In the genomic region with DNA sequence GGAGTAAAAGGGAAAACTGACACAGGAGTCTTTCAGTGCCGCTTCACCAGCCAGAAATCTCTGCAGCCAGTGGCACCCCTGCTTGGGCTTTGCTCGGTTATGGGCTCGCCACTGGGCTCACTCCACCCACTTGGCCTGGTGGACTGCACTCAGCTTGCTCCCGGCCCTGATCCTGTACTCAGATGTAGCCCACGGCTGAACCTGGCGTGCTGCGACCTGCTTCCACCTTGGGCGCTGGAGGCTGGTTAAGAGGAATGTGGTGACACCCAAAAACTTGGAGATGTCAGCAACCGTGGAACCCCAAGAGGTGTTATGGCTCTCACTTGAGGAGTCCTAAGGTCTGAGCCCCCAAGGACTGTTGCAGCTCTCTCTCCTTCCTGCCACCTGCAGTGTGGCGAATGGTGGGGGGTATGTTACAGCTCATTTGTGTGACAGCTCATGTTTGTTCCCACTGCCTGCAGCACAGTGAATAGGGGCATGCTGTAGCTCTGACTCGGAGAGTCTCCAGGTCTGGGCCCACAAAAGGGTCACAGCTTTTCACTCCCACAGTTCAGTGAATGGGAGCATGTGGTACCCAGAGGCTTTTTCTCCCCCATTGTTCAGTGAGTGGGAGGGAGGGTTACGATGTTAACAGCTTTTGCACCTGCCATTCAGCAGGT, we compare ENCODE assay signal across 20 cellular contexts.
A peak's percentile ranks its signal among the peaks of the same experiment; 100 is the strongest.
DNase-seq lines count a peak whose midpoint lies in the region; ATAC-seq and TF ChIP-seq lines count a peak whose summit lies in the region.
"Had no signal": no experiment of that assay in that cellular context is flagged by ENCODE, and none has a peak within 500 bp of the region (broad histone marks: within the 10 kb centered on the region; RNA-seq: fewer than 3 reads in every experiment).

No MANE protein-coding gene starts in this region.

- H3K79me1 ChIP-seq in neuronal stem cell (ENCODE audit: low read depth, low read length) = no peaks in the 10 kb centered on the region

- no peak overlapping the region for H2BK120ac ChIP-seq in neuronal stem cell (ENCODE audit: low read depth, low read length)

- no peaks in the 10 kb centered on the region for H3K36me3 ChIP-seq in neuronal stem cell (replicated peaks in 1 of 2; ENCODE audit: control insufficient read depth in 2 of 2, insufficient read depth in 2 of 2, low read length in 2 of 2)

- intact Hi-C loops in left ventricle myocardium superior (cut with micrococcal nuclease) (no loop called here), cardiac septum (cut with DNase I) (no loop called here)

- TF ChIP-seq CTCF in chondrocyte (IDR thresholded peaks at IDR 0.05) = no peak

- H2BK15ac ChIP-seq in neuronal stem cell (ENCODE audit: low read length) = peak overlapping the region; percentile 45

- H2AK5ac ChIP-seq in neuronal stem cell (ENCODE audit: low read depth, low read length) = peak overlapping the region; percentile 14

- H2BK5ac ChIP-seq in neuronal stem cell (ENCODE audit: low read length) = no peak overlapping the region

- H3K27me3 ChIP-seq in neuronal stem cell (ENCODE audit: control insufficient read depth in 3 of 3, insufficient read depth in 3 of 3, low read depth in 1 of 3, low read length in 3 of 3) = no peaks in the 10 kb centered on the region

- H3K9ac ChIP-seq in neuronal stem cell (ENCODE audit: low read depth, low read length, poor library complexity) = no peak overlapping the region
- H3K9ac ChIP-seq: SK-N-SH had no signal

- no peak overlapping the region for H4K91ac ChIP-seq in neuronal stem cell (ENCODE audit: low read depth, low read length, poor library complexity)

- WGBS in neuronal stem cell (ENCODE audit: extremely low coverage in 2 of 2, insufficient read length in 2 of 2, insufficient replicate concordance in 1 of 2), 2 donors = no CpG with 5 or more reads among the region's 12 CpGs

- no peaks in the 10 kb centered on the region for H3K4me1 Mint-ChIP-seq in chondrocyte (ENCODE audit: low read depth)
- H3K4me1 Mint-ChIP-seq: CD8-positive, alpha-beta memory T cell had no signal

- H3K23ac ChIP-seq in neuronal stem cell (ENCODE audit: low read depth, low read length, poor library complexity) = peak overlapping the region; percentile 34

- no peak for ATAC-seq in left ventricle myocardium superior
- ATAC-seq in HG03571 (IDR thresholded peaks at IDR 0.05; ENCODE audit: unreplicated experiment) = no peak

- H4K8ac ChIP-seq in neuronal stem cell (ENCODE audit: low read depth, low read length) = peak overlapping the region; percentile 93

- H3K27ac Mint-ChIP-seq in chondrocyte (ENCODE audit: unreplicated experiment) = no peak overlapping the region
- H3K27ac Mint-ChIP-seq: CD8-positive, alpha-beta memory T cell had no signal

- no peak overlapping the region for H3K14ac ChIP-seq in neuronal stem cell (ENCODE audit: low read length)

- peaks cover 2 to 8% of the 10 kb centered on the region in 2 donors for H3K9me3 ChIP-seq in neuronal stem cell (replicated peaks in 1 of 2; ENCODE audit: control insufficient read depth in 2 of 2, insufficient read depth in 1 of 2, low read depth in 1 of 2, low read length in 2 of 2)
- H3K9me3 ChIP-seq: SK-N-SH had no signal

- DNase-seq in left ventricle myocardium superior (peak; percentile 10), cardiac septum (ENCODE audit: low spot score) (no peak), chondrocyte (ENCODE audit: low spot score) (peak; percentile 63), neuronal stem cell (ENCODE audit: low spot score) (no peak), NCI-H1417 treated with DMSO at 0.1 percent for 48 hours (lab: John Stamatoyannopoulos, UW) (no peak), ureter (ENCODE audit: low spot score) (no peak)
- DNase-seq: Calu3, DMS53, GDM1, Kasumi-1, NCI-H1417, NCI-H187, NCI-H446 treated with DMSO at 0.1 percent for 48 hours, NCI-H526 treated with DMSO at 0.1 percent for 48 hours, OCI-M1, SHP77 treated with DMSO at 0.1 percent for 48 hours, SK-N-SH had no signal

- H3K36me3 Mint-ChIP-seq in chondrocyte (ENCODE audit: low read depth) = no peaks in the 10 kb centered on the region

- no peaks in the 10 kb centered on the region for H3K4me1 ChIP-seq in neuronal stem cell (ENCODE audit: control insufficient read depth in 2 of 2, insufficient read depth in 1 of 2, low read depth in 1 of 2, low read length in 2 of 2)

- no peak overlapping the region for H2BK12ac ChIP-seq in neuronal stem cell (ENCODE audit: low read length)

- no peaks in the 10 kb centered on the region for H3K27me3 Mint-ChIP-seq in chondrocyte (ENCODE audit: low read depth)
- H3K27me3 Mint-ChIP-seq: CD8-positive, alpha-beta memory T cell had no signal

- peak overlapping the region; percentile 84 for H3K4ac ChIP-seq in neuronal stem cell (ENCODE audit: low read length)

- peak overlapping the region; percentile 10 for H2AFZ ChIP-seq in neuronal stem cell (ENCODE audit: low read length)

- H3K4me2 ChIP-seq in neuronal stem cell (ENCODE audit: insufficient read depth, low read length, poor library complexity, severe bottlenecking) = no peak overlapping the region
- H3K4me2 ChIP-seq: SK-N-SH had no signal

- H3K4me3 Mint-ChIP-seq in chondrocyte (ENCODE audit: unreplicated experiment) = no peak overlapping the region
- H3K4me3 Mint-ChIP-seq: CD8-positive, alpha-beta memory T cell had no signal

- H3K4me3 ChIP-seq in neuronal stem cell (ENCODE audit: low read length in 2 of 2) = no peak overlapping the region

- H3K18ac ChIP-seq in neuronal stem cell (ENCODE audit: low read length) = no peak overlapping the region

- H3K9me3 Mint-ChIP-seq in chondrocyte (ENCODE audit: low read depth) = no peaks in the 10 kb centered on the region

- no peak overlapping the region for H3K27ac ChIP-seq in neuronal stem cell (replicated peaks; ENCODE audit: low read length)
- H3K27ac ChIP-seq: C4-2B had no signal

Comparison
In these comparisons a context has a peak if more than half of its experiments do, and no peak if none do; other contexts are left out.
1. DNase-seq: peak in left ventricle myocardium superior (single experiment) and chondrocyte (single experiment); none in cardiac septum (single experiment), neuronal stem cell (single experiment), NCI-H1417 treated with DMSO at 0.1 percent for 48 hours (single experiment) and ureter (single experiment).